Comparison of ENCODE assay signal across 13 cellular contexts in the genomic region with DNA sequence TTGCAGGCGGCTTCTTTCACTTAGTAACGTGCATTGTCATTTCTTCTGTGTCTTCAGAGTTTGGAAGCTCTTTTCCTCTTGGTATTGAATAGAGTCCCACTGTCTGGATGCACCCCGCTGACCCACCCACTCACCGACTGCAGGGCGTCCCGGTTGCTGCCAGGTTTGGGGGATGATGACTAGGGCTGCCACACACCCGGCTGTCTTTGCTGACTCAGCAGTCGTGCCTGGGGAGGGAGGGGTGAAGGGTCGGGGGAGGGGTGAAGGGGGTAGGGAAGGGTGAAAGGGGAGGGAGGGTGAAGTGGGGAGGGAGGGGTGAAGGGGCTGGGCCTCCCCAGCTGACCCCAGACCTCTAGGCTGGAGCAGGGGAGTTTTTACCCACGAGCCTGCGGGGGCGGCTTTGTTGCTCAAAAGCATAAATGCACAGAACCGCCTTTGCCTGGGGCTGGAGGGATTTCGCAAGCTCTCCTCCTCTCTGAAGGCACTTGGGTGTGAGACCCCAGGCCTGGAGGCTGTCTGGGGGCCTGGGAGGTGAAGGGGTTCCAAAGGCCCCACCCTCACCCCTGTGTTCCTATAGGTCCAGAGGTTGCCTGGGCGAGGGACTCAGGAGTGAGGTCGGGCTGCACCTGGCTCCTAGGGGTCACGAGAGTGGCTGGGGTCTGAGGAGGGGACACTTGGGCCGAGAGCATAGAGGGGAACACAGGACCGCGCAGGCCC. TPM values are rescaled to one million over a fixed set of nuclear protein-coding genes. Genes with fewer than 3 reads are reported as not detected.
DNase-seq lines count a peak whose midpoint lies in the region; ATAC-seq and TF ChIP-seq lines count a peak whose summit lies in the region.
"Had no signal": no experiment of that assay in that cellular context is flagged by ENCODE, and none has a peak within 500 bp of the region (broad histone marks: within the 10 kb centered on the region; RNA-seq: fewer than 3 reads in every experiment).

No MANE protein-coding gene starts in this region.

- DNase-seq in GM23248 (peak; percentile 72), OCI-M1 (lab: John Stamatoyannopoulos, UW) (peak; percentile 62), fibroblast of pulmonary artery (ENCODE audit: low read depth) (peak; percentile 29), omental fat pad (ENCODE audit: low spot score) (no peak), NCI-H82 (lab: John Stamatoyannopoulos, UW) (no peak), ascending aorta (ENCODE audit: low spot score in 2 of 2) (no peak)
- DNase-seq: activated gamma-delta T cell treated with Interleukin-2 at 50 U/mL for 16 hours; CD8-positive, alpha-beta T cell; naive thymus-derived CD4-positive, alpha-beta T cell; substantia nigra had no signal

- no peaks in the 10 kb centered on the region for H3K79me2 ChIP-seq in GM23248 (ENCODE audit: insufficient read depth)

- no peak overlapping the region for H3K4me3 ChIP-seq in GM23248
- H3K4me3 ChIP-seq in fibroblast of pulmonary artery (replicated peaks; ENCODE audit: low read depth, low read length), result no peak overlapping the region
- H3K4me3 ChIP-seq in ascending aorta, result no peak overlapping the region
- H3K4me3 ChIP-seq: Peyer's patch had no signal

- no peak for TF ChIP-seq CTCF in fibroblast of pulmonary artery (IDR thresholded peaks at IDR 0.05; ENCODE audit: low read length, missing control alignments)
- TF ChIP-seq CTCF in omental fat pad (IDR thresholded peaks at IDR 0.05), result no peak
- TF ChIP-seq CTCF in ascending aorta (IDR thresholded peaks at IDR 0.05), result no peak

- WGBS in GM23248 (ENCODE audit: low coverage in 1 of 2, low lambda C conversion rate in 2 of 2, missing lambda C conversion rate in 2 of 2), 2 experiments, result 44 to 48% methylated on average over 17 to 20 of the region's 20 CpGs

- H3K36me3 ChIP-seq in GM23248 (ENCODE audit: low read depth) (no peaks in the 10 kb centered on the region), ascending aorta (no peaks in the 10 kb centered on the region)
- H3K36me3 ChIP-seq: Peyer's patch had no signal

- peak overlapping the region; percentile 37 for H2AFZ ChIP-seq in GM23248

- in situ Hi-C loops in GM23248 (cut with MboI), result no loop called here

- H3K9ac ChIP-seq in GM23248, result peak overlapping the region; percentile 10; the same call in 1 of the 2 replicates

- ATAC-seq in omental fat pad (ENCODE audit: low FRiP score), result peak; percentile 13
- ATAC-seq in HG03378 (IDR thresholded peaks at IDR 0.05; ENCODE audit: unreplicated experiment), result no peak
- ATAC-seq in HG03460 (IDR thresholded peaks at IDR 0.05; ENCODE audit: unreplicated experiment), result no peak
- ATAC-seq: CD8-positive, alpha-beta T cell; naive thymus-derived CD4-positive, alpha-beta T cell had no signal

- H3K9me2 ChIP-seq in GM23248 (ENCODE audit: insufficient read depth), result no peaks in the 10 kb centered on the region

- H3K27me3 ChIP-seq in GM23248 (replicated peaks; ENCODE audit: insufficient read depth) (no peaks in the 10 kb centered on the region), ascending aorta (no peaks in the 10 kb centered on the region)
- H3K27me3 ChIP-seq: Peyer's patch had no signal

- H3F3A ChIP-seq in GM23248 (ENCODE audit: insufficient read depth), result peaks cover 3% of the 10 kb centered on the region; the same call in 1 of the 2 replicates

- H3K4me2 ChIP-seq in GM23248 (ENCODE audit: unreplicated experiment), result no peak overlapping the region

- intact Hi-C loops in ascending aorta (cut with DNase I), result no loop called here

- H3K27ac ChIP-seq in GM23248, result peak overlapping the region; percentile 43
- H3K27ac ChIP-seq in ascending aorta, result no peak overlapping the region
- H3K27ac ChIP-seq: Peyer's patch had no signal

- no peaks in the 10 kb centered on the region for H4K20me1 ChIP-seq in GM23248 (ENCODE audit: insufficient read depth)

- H3K9me3 ChIP-seq in GM23248 (ENCODE audit: low read depth) (no peaks in the 10 kb centered on the region), ascending aorta (no peaks in the 10 kb centered on the region)
- H3K9me3 ChIP-seq: Peyer's patch had no signal

- H3K4me1 ChIP-seq in GM23248 (ENCODE audit: insufficient read depth) (peaks cover 28% of the 10 kb centered on the region), ascending aorta (no peaks in the 10 kb centered on the region)

RNA-seq across cellular contexts. Expression of a gene that starts 31.3 kb away (rescaled TPM):
- total RNA-seq in GM23248 (2014; rRNA removed; shearing (Covaris generic)), result 6.9 and 7.1 TPM in 2 replicates
- 4.0 TPM in 2 replicates for polyA plus RNA-seq in GM23248 (2016; fragmentation: Nextera tagmentation; extraction: Ambion mirVana)
- total RNA-seq in omental fat pad (10 to 100 TPM in 2 of 4 donors, 1 to 10 TPM in 2; 7.7 to 24.4 (median 9.4) TPM), ascending aorta (156 TPM)

RNA-seq across cellular contexts. Expression of a gene that starts 35.0 kb away (rescaled TPM):
- total RNA-seq in GM23248 (2014; rRNA removed; shearing (Covaris generic)), result 36.5 and 52.1 TPM in 2 replicates
- polyA plus RNA-seq in GM23248 (2016; fragmentation: Nextera tagmentation; extraction: Ambion mirVana), result 10.1 and 13.8 TPM in 2 replicates
- 10 to 100 TPM in 1 of 4 donors, 1 to 10 TPM in 3; 2.3 to 10.9 (median 3.0) TPM for total RNA-seq in omental fat pad
- total RNA-seq in ascending aorta, result 16.8 TPM
- polyA plus RNA-seq: naive thymus-derived CD4-positive, alpha-beta T cell had no signal

Comparison
In these comparisons a context has a peak if more than half of its experiments do, and no peak if none do; other contexts are left out.
1. DNase-seq: peak in GM23248 (single experiment), OCI-M1 (single experiment) and fibroblast of pulmonary artery (single experiment); none in omental fat pad (single experiment), NCI-H82 (single experiment) and ascending aorta (0 of 2).